Comparison of ENCODE assay signal across 28 cellular contexts in the genomic region with DNA sequence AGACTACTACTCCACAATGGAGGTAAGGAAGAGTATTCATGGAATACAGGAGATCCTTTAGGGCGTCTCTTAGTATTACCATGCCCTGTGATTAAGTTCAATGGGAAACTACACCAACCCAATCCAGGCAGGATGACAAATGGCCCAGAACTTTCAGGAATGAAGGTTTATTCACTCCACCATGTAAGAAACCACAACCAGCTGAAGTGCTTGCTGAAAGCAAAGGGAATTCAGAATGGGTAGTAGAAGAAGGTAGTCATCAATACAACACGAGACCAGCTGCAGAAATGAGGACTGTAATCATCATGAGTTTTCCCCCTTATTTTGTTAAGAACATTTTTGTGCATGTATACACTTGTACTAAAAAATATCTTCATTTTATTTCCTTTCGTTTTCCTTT.
A peak's percentile ranks its signal among the peaks of the same experiment; 100 is the strongest.
DNase-seq lines count a peak whose midpoint lies in the region; ATAC-seq, FAIRE-seq and TF ChIP-seq lines count a peak whose summit lies in the region.
"Had no signal": no experiment of that assay in that cellular context is flagged by ENCODE, and none has a peak within 500 bp of the region (broad histone marks: within the 10 kb centered on the region; RNA-seq: fewer than 3 reads in every experiment).

No MANE protein-coding gene starts in this region.

- H3K4me2 ChIP-seq in astrocyte (ENCODE audit: low read length) = no peak overlapping the region
- H3K4me2 ChIP-seq: BLaER1 had no signal

- peaks cover 11% of the 10 kb centered on the region for H3K4me1 Mint-ChIP-seq in astrocyte (ENCODE audit: low read depth, unreplicated experiment)
- H3K4me1 Mint-ChIP-seq: activated CD4-positive, alpha-beta memory T cell treated with anti-CD3 and anti-CD28 coated beads, Interleukin-2, amount 10 ng/mL, durations not matched to agents 7 days and 5 days; activated naive CD4-positive, alpha-beta T cell treated with anti-CD3 and anti-CD28 coated beads, Interleukin-2, amount 50 U/mL, for 24 hours; memory B cell; nephron progenitor cell; WTC11 had no signal

- no peak overlapping the region for H3K4me3 Mint-ChIP-seq in astrocyte (ENCODE audit: unreplicated experiment)
- H3K4me3 Mint-ChIP-seq: activated CD4-positive, alpha-beta memory T cell treated with anti-CD3 and anti-CD28 coated beads, Interleukin-2, amount 10 ng/mL, durations not matched to agents 7 days and 5 days; activated naive CD4-positive, alpha-beta T cell treated with anti-CD3 and anti-CD28 coated beads, Interleukin-2, amount 50 U/mL, for 24 hours; dendritic cell treated with granulocyte-macrophage colony-stimulating factor and Interleukin-4, amounts not matched to agents 40 ng/mL and 50 ng/mL, for 4 days; memory B cell; nephron progenitor cell; WTC11 had no signal

- H4K20me1 ChIP-seq in astrocyte (ENCODE audit: insufficient read depth, low read length) = no peaks in the 10 kb centered on the region
- H4K20me1 ChIP-seq: BLaER1 had no signal

- intact Hi-C loops in body of pancreas (cut with DNase I) = no loop called here

- H3K9me3 ChIP-seq in astrocyte (ENCODE audit: insufficient read depth, low read depth, low read length) (no peaks in the 10 kb centered on the region), body of pancreas (no peaks in the 10 kb centered on the region)
- H3K9me3 ChIP-seq: BLaER1, MG63, psoas muscle, spleen, vagina had no signal

- no peak overlapping the region for H2AFZ ChIP-seq in astrocyte (ENCODE audit: low read depth, low read length)

- H3K27me3 ChIP-seq in astrocyte (ENCODE audit: insufficient read depth, low read length) (no peaks in the 10 kb centered on the region), body of pancreas (no peaks in the 10 kb centered on the region)
- H3K27me3 ChIP-seq: BLaER1, MG63, spleen, vagina had no signal

- TF ChIP-seq POLR2A in body of pancreas (IDR thresholded peaks at IDR 0.05) = no peak

- FAIRE-seq in astrocyte (lab: Jason Lieb, UNC) = no peak
- FAIRE-seq: endothelial cell of umbilical vein, HepG2, islet of Langerhans had no signal

- TF ChIP-seq CTCF in astrocyte (IDR thresholded peaks at IDR 0.05; ENCODE audit: insufficient read depth, low read depth, low read length) = no peak
- no peak for TF ChIP-seq CTCF in body of pancreas (IDR thresholded peaks at IDR 0.05)
- TF ChIP-seq CTCF in GM20000 (IDR thresholded peaks at IDR 0.05; ENCODE audit: extremely low read depth, missing control alignments) = no peak

- H3K27me3 Mint-ChIP-seq in astrocyte (ENCODE audit: low read depth, unreplicated experiment) = no peaks in the 10 kb centered on the region
- H3K27me3 Mint-ChIP-seq: activated CD4-positive, alpha-beta memory T cell treated with anti-CD3 and anti-CD28 coated beads, Interleukin-2, amount 10 ng/mL, durations not matched to agents 7 days and 5 days; activated naive CD4-positive, alpha-beta T cell treated with anti-CD3 and anti-CD28 coated beads, Interleukin-2, amount 50 U/mL, for 24 hours; dendritic cell treated with granulocyte-macrophage colony-stimulating factor and Interleukin-4, amounts not matched to agents 40 ng/mL and 50 ng/mL, for 4 days; memory B cell had no signal

- H3K4me3 ChIP-seq in astrocyte (ENCODE audit: insufficient read depth, low read depth, low read length) = no peak overlapping the region
- H3K4me3 ChIP-seq in body of pancreas = no peak overlapping the region
- H3K4me3 ChIP-seq: BLaER1, MG63, psoas muscle, spleen, vagina had no signal

- H3K79me2 ChIP-seq in astrocyte (ENCODE audit: insufficient read depth, low read length) = no peaks in the 10 kb centered on the region

- peak; percentile 30 for DNase-seq in H4 (ENCODE audit: low spot score)
- peak; percentile 73 for DNase-seq in astrocyte (ENCODE audit: low read depth)
- DNase-seq in glomerular visceral epithelial cell (ENCODE audit: extremely low spot score) = peak; percentile 56
- no peak for DNase-seq in GM19240 (ENCODE audit: insufficient read length, low spot score)
- no peak for DNase-seq in NCI-H2107 treated with DMSO at 0.1 percent for 48 hours (lab: John Stamatoyannopoulos, UW; ENCODE audit: unreplicated experiment)
- no peak for DNase-seq in body of pancreas
- DNase-seq in GM20000 (ENCODE audit: low spot score) = no peak
- DNase-seq: activated CD4-positive, alpha-beta memory T cell treated with anti-CD3 and anti-CD28 coated beads, Interleukin-2, amount 10 ng/mL, durations not matched to agents 7 days and 5 days; activated T-cell treated with anti-CD3 and anti-CD28 coated beads, Interleukin-2, amount 50 U/mL, for 1 hour; head of caudate nucleus; NCI-H1694; nephron progenitor cell; psoas muscle; SHP77; spleen; stimulated activated CD8-positive, alpha-beta memory T cell treated with anti-CD3 and anti-CD28 coated beads, Interleukin-4, amount 100 ng/mL, for 48 hours; substantia nigra; T-helper 2 cell had no signal

- peak overlapping the region; percentile 84 for H3K27ac Mint-ChIP-seq in astrocyte (ENCODE audit: unreplicated experiment)
- H3K27ac Mint-ChIP-seq: activated CD4-positive, alpha-beta memory T cell treated with anti-CD3 and anti-CD28 coated beads, Interleukin-2, amount 10 ng/mL, durations not matched to agents 7 days and 5 days; activated naive CD4-positive, alpha-beta T cell treated with anti-CD3 and anti-CD28 coated beads, Interleukin-2, amount 50 U/mL, for 24 hours; dendritic cell treated with granulocyte-macrophage colony-stimulating factor and Interleukin-4, amounts not matched to agents 40 ng/mL and 50 ng/mL, for 4 days; memory B cell; nephron progenitor cell; WTC11 had no signal

- no peaks in the 10 kb centered on the region for H3K9me3 Mint-ChIP-seq in astrocyte (ENCODE audit: unreplicated experiment)
- H3K9me3 Mint-ChIP-seq: activated naive CD4-positive, alpha-beta T cell treated with anti-CD3 and anti-CD28 coated beads, Interleukin-2, amount 50 U/mL, for 24 hours; dendritic cell treated with granulocyte-macrophage colony-stimulating factor and Interleukin-4, amounts not matched to agents 40 ng/mL and 50 ng/mL, for 4 days; memory B cell; nephron progenitor cell had no signal

- no peak overlapping the region for H3K27ac ChIP-seq in astrocyte (ENCODE audit: low read depth, low read length)
- no peak overlapping the region for H3K27ac ChIP-seq in body of pancreas
- H3K27ac ChIP-seq: BLaER1, psoas muscle, spleen, vagina had no signal

- H3K4me1 ChIP-seq in astrocyte (ENCODE audit: insufficient read depth, low read length) = no peaks in the 10 kb centered on the region
- no peaks in the 10 kb centered on the region for H3K4me1 ChIP-seq in body of pancreas
- H3K4me1 ChIP-seq: BLaER1, psoas muscle, spleen, vagina had no signal

- 72 to 76% methylated on average over 3 of the region's 3 CpGs for whole genome bisulfite sequencing in body of pancreas, 2 donors

- H3K9ac ChIP-seq in astrocyte (ENCODE audit: low read length) = no peak overlapping the region
- H3K9ac ChIP-seq: BLaER1 had no signal

- H3K36me3 ChIP-seq in astrocyte (ENCODE audit: insufficient read depth, low read length) (no peaks in the 10 kb centered on the region), body of pancreas (replicated peaks in 1 of 2; ENCODE audit: insufficient read depth in 1 of 2, low read depth in 2 of 2) (no peaks in the 10 kb centered on the region)
- H3K36me3 ChIP-seq: BLaER1, MG63, spleen, vagina had no signal

- ATAC-seq in body of pancreas = no peak
- ATAC-seq: HepG2, psoas muscle, WTC11 had no signal

- no peaks in the 10 kb centered on the region for H3K36me3 Mint-ChIP-seq in astrocyte (ENCODE audit: low read depth, unreplicated experiment)
- H3K36me3 Mint-ChIP-seq: activated naive CD4-positive, alpha-beta T cell treated with anti-CD3 and anti-CD28 coated beads, Interleukin-2, amount 50 U/mL, for 24 hours; memory B cell; WTC11 had no signal

Comparison
In these comparisons a context has a peak if more than half of its experiments do, and no peak if none do; other contexts are left out.
1. DNase-seq: peak in H4 (single experiment), astrocyte (single experiment) and glomerular visceral epithelial cell (single experiment); none in GM19240 (single experiment), NCI-H2107 treated with DMSO at 0.1 percent for 48 hours (single experiment), body of pancreas (0 of 4) and GM20000 (single experiment).